24 cellular contexts compared by ENCODE assay signal in the genomic region with DNA sequence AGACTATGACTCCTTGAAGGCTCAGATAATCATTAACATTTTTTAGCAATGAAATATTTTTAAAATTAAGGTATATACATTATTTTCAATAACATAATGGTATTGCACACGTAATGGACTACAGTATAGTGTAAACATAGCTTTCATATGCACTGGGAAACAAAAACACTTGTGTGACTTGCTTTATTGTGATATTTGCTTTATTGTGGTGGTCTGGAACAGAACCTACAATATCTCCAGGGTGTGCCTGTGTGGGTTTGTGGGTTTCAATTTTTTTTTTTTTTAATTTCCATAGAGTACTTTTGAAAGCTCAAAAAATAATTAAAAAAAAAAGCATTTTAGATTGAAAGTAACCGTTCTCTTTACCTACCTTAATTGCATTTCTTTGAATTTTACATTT.
"Had no signal": no experiment of that assay in that cellular context is flagged by ENCODE, and none has a peak within 500 bp of the region (broad histone marks: within the 10 kb centered on the region; RNA-seq: fewer than 3 reads in every experiment).

No MANE protein-coding gene starts in this region.

- H3K9me3 ChIP-seq: gastrocnemius medialis had no signal

- H3K4me1 Mint-ChIP-seq: mesothelial cell of epicardium had no signal

- DNase-seq: activated CD4-positive, alpha-beta T cell treated with anti-CD3 and anti-CD28 coated beads, Interleukin-2, amount 50 U/mL, for 48 hours; activated effector memory CD4-positive, alpha-beta T cell treated with anti-CD3 and anti-CD28 coated beads, Interleukin-2, amount 50 U/mL, for 16 hours; activated T-cell treated with anti-CD3 and anti-CD28 coated beads, Interleukin-2, amount 50 U/mL, for 48 hours; amniotic stem cell; cerebellar nuclear complex; endodermal cell; esophagus squamous epithelium; gastrocnemius medialis; hypothalamus; left ventricle myocardium superior; mammary epithelial cell; nucleus accumbens; right cardiac atrium; stimulated activated CD4-positive, alpha-beta T cell treated with anti-CD3 and anti-CD28 coated beads, Interleukin-12 subunit alpha, Interleukin-12 subunit beta, amount 100 ng/mL, for 4 hours; stimulated activated CD4-positive, alpha-beta T cell treated with anti-CD3 and anti-CD28 coated beads, Interleukin-4, amount 100 ng/mL, for 4 hours; stimulated activated naive CD8-positive, alpha-beta T cell treated with anti-CD3 and anti-CD28 coated beads, Interleukin-15, Interleukin-2, amounts not matched to agents 100 U/mL and 50 U/mL, for 24 hours; SW 1271; tibial artery had no signal

- H3K4me3 Mint-ChIP-seq: endodermal cell, mesothelial cell of epicardium had no signal

- ATAC-seq: activated naive CD4-positive, alpha-beta T cell treated with anti-CD3 and anti-CD28 coated beads, Interleukin-2, amount 50 U/mL, for 72 hours; gastrocnemius medialis; left ventricle myocardium superior; right cardiac atrium; stimulated activated naive CD8-positive, alpha-beta T cell treated with anti-CD3 and anti-CD28 coated beads, Interleukin-15, Interleukin-2, amounts not matched to agents 100 U/mL and 50 U/mL, for 24 hours had no signal

- H3K36me3 ChIP-seq: breast epithelium had no signal

- H3K27me3 ChIP-seq: breast epithelium, esophagus squamous epithelium, gastrocnemius medialis, tibial artery had no signal

- H3K4me1 ChIP-seq: breast epithelium, parathyroid adenoma had no signal

- H3K27ac Mint-ChIP-seq: endodermal cell, mesothelial cell of epicardium had no signal

- H3K4me3 ChIP-seq: breast epithelium, coronary artery, esophagus squamous epithelium, gastrocnemius medialis, SK-N-MC, tibial artery had no signal
